In genomic region chr15:85592148-85592547, GRCh38 we compare ENCODE assay signal across 11 cellular contexts.
DNase-seq lines count a peak whose midpoint lies in the region; ATAC-seq and TF ChIP-seq lines count a peak whose summit lies in the region.
"Had no signal": no experiment of that assay in that cellular context is flagged by ENCODE, and none has a peak within 500 bp of the region (broad histone marks: within the 10 kb centered on the region; RNA-seq: fewer than 3 reads in every experiment).

No MANE protein-coding gene starts in this region.

- no peak for ATAC-seq in HG02870 (IDR thresholded peaks at IDR 0.05; ENCODE audit: unreplicated experiment)
- ATAC-seq: K562 had no signal

- in situ Hi-C loops in astrocyte of the spinal cord (cut with HindIII; ENCODE audit: low sequenced_read_pairs) = no loop called here

- H3K4me3 ChIP-seq in astrocyte of the spinal cord (ENCODE audit: low read depth, low read length) (no peak overlapping the region), dorsolateral prefrontal cortex (no peak overlapping the region)
- H3K4me3 ChIP-seq: K562 had no signal

- H3K9me3 Mint-ChIP-seq in activated naive CD4-positive, alpha-beta T cell treated with anti-CD3 and anti-CD28 coated beads, Interleukin-2, amount 50 U/mL, for 24 hours = no peaks in the 10 kb centered on the region
- H3K9me3 Mint-ChIP-seq: CD14-positive monocyte had no signal

- peaks cover 4% of the 10 kb centered on the region for H3K36me3 Mint-ChIP-seq in activated naive CD4-positive, alpha-beta T cell treated with anti-CD3 and anti-CD28 coated beads, Interleukin-2, amount 50 U/mL, for 24 hours

- no peaks in the 10 kb centered on the region for H3K27me3 ChIP-seq in dorsolateral prefrontal cortex

- H3K27ac Mint-ChIP-seq in activated naive CD4-positive, alpha-beta T cell treated with anti-CD3 and anti-CD28 coated beads, Interleukin-2, amount 50 U/mL, for 24 hours = peak overlapping the region; percentile 65

- intact Hi-C loops in dorsolateral prefrontal cortex (cut with DNase I) = no loop called here

- peaks cover 31% of the 10 kb centered on the region for H3K4me1 Mint-ChIP-seq in activated naive CD4-positive, alpha-beta T cell treated with anti-CD3 and anti-CD28 coated beads, Interleukin-2, amount 50 U/mL, for 24 hours

- DNase-seq in activated naive CD4-positive, alpha-beta T cell treated with anti-CD3 and anti-CD28 coated beads, Interleukin-2, amount 50 U/mL, for 16 hours = no peak
- DNase-seq in astrocyte of the spinal cord (ENCODE audit: low read depth, low spot score) (peak; percentile 86), kidney glomerular epithelial cell (lab: John Stamatoyannopoulos, UW) (peak; percentile 70), NCI-H2227 (lab: John Stamatoyannopoulos, UW; ENCODE audit: unreplicated experiment) (no peak), dorsolateral prefrontal cortex (no peak), KG1 (lab: John Stamatoyannopoulos, UW) (no peak)
- DNase-seq: effector memory CD4-positive, alpha-beta T cell had no signal

- H3K27me3 Mint-ChIP-seq in activated naive CD4-positive, alpha-beta T cell treated with anti-CD3 and anti-CD28 coated beads, Interleukin-2, amount 50 U/mL, for 24 hours = no peaks in the 10 kb centered on the region

- H3K4me3 Mint-ChIP-seq in activated naive CD4-positive, alpha-beta T cell treated with anti-CD3 and anti-CD28 coated beads, Interleukin-2, amount 50 U/mL, for 24 hours = no peak overlapping the region
- H3K4me3 Mint-ChIP-seq: CD14-positive monocyte had no signal

- peak; percentile 28 for TF ChIP-seq CTCF in astrocyte of the spinal cord (IDR thresholded peaks at IDR 0.05; ENCODE audit: low read depth, low read length)
- TF ChIP-seq CTCF in dorsolateral prefrontal cortex (IDR thresholded peaks at IDR 0.05 in 54 of 56, conservative IDR thresholded peaks at IDR 0.05 in 2 of 56; ENCODE audit: low read depth in 1 of 56, partially characterized antibody in 56 of 56) = peak in 18 of 56 donors; percentile 7 to 40 (median 22)

- H3K27ac ChIP-seq in dorsolateral prefrontal cortex = no peak overlapping the region

Comparison
In these comparisons a context has a peak if more than half of its experiments do, and no peak if none do; other contexts are left out.
1. DNase-seq: peak in astrocyte of the spinal cord (single experiment) and kidney glomerular epithelial cell (single experiment); none in activated naive CD4-positive, alpha-beta T cell treated with anti-CD3 and anti-CD28 coated beads, Interleukin-2, amount 50 U/mL, for 16 hours (single experiment), NCI-H2227 (single experiment), dorsolateral prefrontal cortex (0 of 10) and KG1 (single experiment).